ENCODE assay signal across 8 cellular contexts in the genomic region with DNA sequence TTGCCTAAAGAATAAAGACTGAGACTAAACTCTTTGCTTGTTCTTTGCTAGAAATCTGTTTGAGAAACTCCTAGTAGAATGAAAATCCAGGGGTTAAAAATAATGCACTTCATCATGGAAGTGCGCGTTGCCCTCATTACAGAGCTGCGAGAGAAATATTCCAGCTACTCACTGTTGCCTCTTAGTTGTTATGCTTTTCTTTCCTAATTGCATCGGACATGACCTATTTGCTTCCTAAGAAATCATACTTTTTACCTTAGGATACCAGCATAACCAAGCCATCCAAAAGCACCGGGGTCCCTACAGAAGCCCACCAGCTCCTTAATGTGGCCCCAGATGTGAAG. TPM values are rescaled to one million over a fixed set of nuclear protein-coding genes. Genes with fewer than 3 reads are reported as not detected.
DNase-seq lines count a peak whose midpoint lies in the region; ATAC-seq, FAIRE-seq and TF ChIP-seq lines count a peak whose summit lies in the region.

No MANE protein-coding gene starts in this region.

- DNase-seq in NCI-H69 (lab: John Stamatoyannopoulos, UW): peak; percentile 73
- peak; percentile 2 for DNase-seq in fibroblast of mammary gland (ENCODE audit: low read depth)
- no peak for DNase-seq in pancreas
- no peak for DNase-seq in SKM-1 treated with dmso at 0.1 percent for 144 hours (lab: John Stamatoyannopoulos, UW; ENCODE audit: unreplicated experiment)
- DNase-seq in NCI-H2081 (lab: John Stamatoyannopoulos, UW): no peak

- H3K36me3 ChIP-seq in pancreas: no peaks in the 10 kb centered on the region

- no peak for TF ChIP-seq CTCF in fibroblast of mammary gland (conservative IDR thresholded peaks at IDR 0.05; ENCODE audit: control insufficient read depth, insufficient read depth, low read depth, low read length)
- no peak for TF ChIP-seq CTCF in pancreas (IDR thresholded peaks at IDR 0.05)

- H3K4me1 ChIP-seq in pancreas: peaks cover 0 to 7% (median 6%) of the 10 kb centered on the region in 3 donors

- H3K27me3 ChIP-seq in pancreas: no peaks in the 10 kb centered on the region

- H3K9me3 ChIP-seq in pancreas: no peaks in the 10 kb centered on the region

- ATAC-seq in GM18502 (IDR thresholded peaks at IDR 0.05; ENCODE audit: poor library complexity, unreplicated experiment) (peak; percentile 19), pancreas (peak; percentile 9 to 60 (median 48)), HG03457 (IDR thresholded peaks at IDR 0.05; ENCODE audit: unreplicated experiment) (no peak), GM21723 (IDR thresholded peaks at IDR 0.05; ENCODE audit: unreplicated experiment) (no peak)

- H3K27ac ChIP-seq in pancreas: no peak overlapping the region

- intact Hi-C loops in pancreas (cut with DNase I): no loop called here

- FAIRE-seq in pancreas (lab: Jason Lieb, UNC): no peak

- H3K4me3 ChIP-seq in fibroblast of mammary gland (ENCODE audit: control insufficient read depth, low read depth, low read length) (peak overlapping the region; percentile 34), pancreas (peak overlapping the region; percentile 30 to 57 (median 40))

- WGBS in pancreas, 2 donors: 0 to 1% methylated on average over 5 of the region's 5 CpGs

RNA-seq across cellular contexts. Expression of a gene that starts 0.6 kb away (rescaled TPM):
- total RNA-seq in pancreas: 1 to 10 TPM in 3 of 6 donors, under 1 TPM in 3; 0.87 to 3.7 (median 1.4) TPM
- under 1 TPM; 0.30 to 0.42 TPM for polyA plus RNA-seq in pancreas

Comparison
In these comparisons a context has a peak if more than half of its experiments do, and no peak if none do; other contexts are left out.
1. ATAC-seq: peak in GM18502 (single experiment) and pancreas (4 of 4); none in HG03457 (single experiment) and GM21723 (single experiment).
2. DNase-seq: peak in NCI-H69 (single experiment) and fibroblast of mammary gland (single experiment); none in pancreas (0 of 6), SKM-1 treated with dmso at 0.1 percent for 144 hours (single experiment) and NCI-H2081 (0 of 2).